ENCODE assay signal across 18 cellular contexts in the genomic region with DNA sequence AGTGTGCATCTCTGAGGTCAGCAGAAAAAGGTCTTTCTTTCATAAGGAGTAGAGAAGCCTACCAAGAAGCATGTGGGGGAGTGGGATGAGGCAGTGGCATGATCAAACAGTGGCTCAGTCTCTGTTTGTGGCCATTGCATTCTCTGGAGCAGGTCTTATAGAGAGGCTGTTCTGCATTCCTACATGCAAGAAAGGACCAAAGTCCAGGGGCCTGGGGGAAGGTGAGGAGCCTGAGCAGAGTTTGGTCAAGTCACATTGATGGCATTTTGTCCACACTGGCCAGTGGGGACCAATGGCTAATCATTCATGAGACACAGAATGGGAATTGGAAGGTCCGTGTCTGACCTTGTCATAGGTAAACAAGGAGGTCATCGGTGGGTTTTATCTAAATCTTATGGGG.
"Had no signal": no experiment of that assay in that cellular context is flagged by ENCODE, and none has a peak within 500 bp of the region (broad histone marks: within the 10 kb centered on the region; RNA-seq: fewer than 3 reads in every experiment).

No MANE protein-coding gene starts in this region.

- H3K4me1 Mint-ChIP-seq: naive B cell had no signal

- H3K4me1 ChIP-seq: colonic mucosa, esophagus muscularis mucosa, foreskin keratinocyte, gastroesophageal sphincter, left lung, lower lobe of right lung had no signal

- H3K36me3 ChIP-seq: colonic mucosa, esophagus muscularis mucosa, gastroesophageal sphincter, heart left ventricle, left lung, lower lobe of right lung had no signal

- DNase-seq: colonic mucosa; cortex of kidney; effector CD4-positive, alpha-beta T cell; effector memory CD4-positive, alpha-beta T cell; foreskin keratinocyte; heart left ventricle; hippocampal formation; left cardiac atrium; left lung; left ventricle myocardium superior; lower lobe of right lung; mesenchymal stem cell; mucosa of descending colon; naive B cell had no signal

- H3K9me3 ChIP-seq: colonic mucosa, esophagus muscularis mucosa, gastroesophageal sphincter, left lung, lower lobe of right lung, mucosa of descending colon had no signal

- H3K36me3 Mint-ChIP-seq: naive B cell had no signal

- H3K27ac ChIP-seq: colonic mucosa, esophagus muscularis mucosa, foreskin keratinocyte, gastroesophageal sphincter, heart left ventricle, left lung, lower lobe of right lung had no signal

- H3K4me3 ChIP-seq: colonic mucosa, esophagus muscularis mucosa, gastroesophageal sphincter, heart left ventricle, left lung, lower lobe of right lung, mucosa of descending colon had no signal

- ATAC-seq: foreskin keratinocyte, gastroesophageal sphincter, heart left ventricle, left cardiac atrium, left lung, left ventricle myocardium superior, lower lobe of right lung, mucosa of descending colon had no signal

- H3K27me3 Mint-ChIP-seq: dendritic cell treated with granulocyte-macrophage colony-stimulating factor and Interleukin-4, amounts not matched to agents 40 ng/mL and 50 ng/mL, for 4 days had no signal

- H3K27ac Mint-ChIP-seq: dendritic cell treated with granulocyte-macrophage colony-stimulating factor and Interleukin-4, amounts not matched to agents 40 ng/mL and 50 ng/mL, for 4 days; mesothelial cell of epicardium; naive B cell had no signal

- H3K27me3 ChIP-seq: colonic mucosa, esophagus muscularis mucosa, foreskin keratinocyte, gastroesophageal sphincter, heart left ventricle, left lung had no signal

- H3K4me3 Mint-ChIP-seq: dendritic cell treated with granulocyte-macrophage colony-stimulating factor and Interleukin-4, amounts not matched to agents 40 ng/mL and 50 ng/mL, for 4 days; mesothelial cell of epicardium; naive B cell had no signal

- H3K9me3 Mint-ChIP-seq: dendritic cell treated with granulocyte-macrophage colony-stimulating factor and Interleukin-4, amounts not matched to agents 40 ng/mL and 50 ng/mL, for 4 days had no signal
